ENCODE assay signal across 9 cellular contexts in genomic region chr6:111777357-111777756, GRCh38.
DNase-seq lines count a peak whose midpoint lies in the region; ATAC-seq and TF ChIP-seq lines count a peak whose summit lies in the region.
"Had no signal": no experiment of that assay in that cellular context is flagged by ENCODE, and none has a peak within 500 bp of the region (broad histone marks: within the 10 kb centered on the region; RNA-seq: fewer than 3 reads in every experiment).

No MANE protein-coding gene starts in this region.

- peaks cover 30% of the 10 kb centered on the region for H3K4me1 ChIP-seq in endodermal cell (ENCODE audit: control insufficient read depth, insufficient read depth, low read length)
- H3K4me1 ChIP-seq in subcutaneous abdominal adipose tissue (ENCODE audit: control insufficient read depth in 5 of 5, insufficient read depth in 5 of 5, low read length in 5 of 5): peaks cover 0 to 35% (median 22%) of the 10 kb centered on the region in 5 donors
- H3K4me1 ChIP-seq: prostate gland had no signal

- H3K27me3 ChIP-seq in endodermal cell (ENCODE audit: control insufficient read depth, insufficient read depth, low read length, poor library complexity, severe bottlenecking) (no peaks in the 10 kb centered on the region), subcutaneous abdominal adipose tissue (ENCODE audit: control insufficient read depth in 5 of 5, insufficient read depth in 4 of 5, low read length in 5 of 5) (no peaks in the 10 kb centered on the region), MG63 (no peaks in the 10 kb centered on the region)

- peak; percentile 46 for ATAC-seq in activated CD8-positive, alpha-beta memory T cell treated with anti-CD3 and anti-CD28 coated beads, Interleukin-2, amount 10 ng/mL, durations not matched to agents 7 days and 5 days
- ATAC-seq in GM21360 (IDR thresholded peaks at IDR 0.05; ENCODE audit: unreplicated experiment): no peak

- H3K4me3 Mint-ChIP-seq in activated CD8-positive, alpha-beta memory T cell treated with anti-CD3 and anti-CD28 coated beads, Interleukin-2, amount 10 ng/mL, durations not matched to agents 7 days and 5 days: peak overlapping the region; percentile 69
- H3K4me3 Mint-ChIP-seq in endodermal cell: no peak overlapping the region

- no peak overlapping the region for H3K27ac ChIP-seq in endodermal cell (ENCODE audit: low read depth, low read length)
- peak overlapping the region; percentile 47 for H3K27ac ChIP-seq in subcutaneous abdominal adipose tissue (ENCODE audit: low read depth, low read length)
- H3K27ac ChIP-seq: prostate gland had no signal

- peaks cover 87% of the 10 kb centered on the region for H3K4me1 Mint-ChIP-seq in activated CD8-positive, alpha-beta memory T cell treated with anti-CD3 and anti-CD28 coated beads, Interleukin-2, amount 10 ng/mL, durations not matched to agents 7 days and 5 days
- H3K4me1 Mint-ChIP-seq in endodermal cell: peaks cover 49% of the 10 kb centered on the region

- no peaks in the 10 kb centered on the region for H3K27me3 Mint-ChIP-seq in activated CD8-positive, alpha-beta memory T cell treated with anti-CD3 and anti-CD28 coated beads, Interleukin-2, amount 10 ng/mL, durations not matched to agents 7 days and 5 days
- no peaks in the 10 kb centered on the region for H3K27me3 Mint-ChIP-seq in endodermal cell (ENCODE audit: insufficient read depth)

- H3K27ac Mint-ChIP-seq in activated CD8-positive, alpha-beta memory T cell treated with anti-CD3 and anti-CD28 coated beads, Interleukin-2, amount 10 ng/mL, durations not matched to agents 7 days and 5 days: peak overlapping the region; percentile 89
- no peak overlapping the region for H3K27ac Mint-ChIP-seq in endodermal cell

- 80 to 98% methylated on average over 6 of the region's 6 CpGs for WGBS in endodermal cell (ENCODE audit: insufficient coverage in 1 of 2, insufficient read length in 1 of 2), 2 experiments

- H3K9ac ChIP-seq in endodermal cell (ENCODE audit: extremely low read depth, low read length, poor library complexity, severe bottlenecking) (no peak overlapping the region), subcutaneous abdominal adipose tissue (ENCODE audit: low read length in 5 of 5) (peak overlapping the region in 1 of 5 donors; percentile 6)

- no peaks in the 10 kb centered on the region for H3K9me3 Mint-ChIP-seq in activated CD8-positive, alpha-beta memory T cell treated with anti-CD3 and anti-CD28 coated beads, Interleukin-2, amount 10 ng/mL, durations not matched to agents 7 days and 5 days (ENCODE audit: low read depth)
- H3K9me3 Mint-ChIP-seq in endodermal cell: no peaks in the 10 kb centered on the region

- peak; percentile 70 for DNase-seq in activated CD8-positive, alpha-beta memory T cell treated with anti-CD3 and anti-CD28 coated beads, Interleukin-2, amount 10 ng/mL, durations not matched to agents 7 days and 5 days
- DNase-seq in activated CD8-positive, alpha-beta memory T cell treated with anti-CD3 and anti-CD28 coated beads for 24 hours: no peak
- DNase-seq in NCI-H82 treated with DMSO at 0.1 percent for 48 hours (lab: John Stamatoyannopoulos, UW; ENCODE audit: unreplicated experiment) (peak; percentile 42), endodermal cell (no peak), NOMO-1 treated with dmso at 0.1 percent for 144 hours (lab: John Stamatoyannopoulos, UW; ENCODE audit: unreplicated experiment) (no peak), MG63 (no peak)

- no peaks in the 10 kb centered on the region for H3K36me3 ChIP-seq in endodermal cell (ENCODE audit: control insufficient read depth, insufficient read depth, low read length)
- peaks cover 0 to 5% (median 0%) of the 10 kb centered on the region in 5 donors for H3K36me3 ChIP-seq in subcutaneous abdominal adipose tissue (ENCODE audit: control insufficient read depth in 5 of 5, insufficient read depth in 5 of 5, low read length in 5 of 5)
- peaks cover 3% of the 10 kb centered on the region; the same call in 1 of the 2 replicates for H3K36me3 ChIP-seq in MG63
- H3K36me3 ChIP-seq: prostate gland had no signal

- H3K9me3 ChIP-seq in endodermal cell (ENCODE audit: control insufficient read depth, low read length): no peaks in the 10 kb centered on the region
- no peaks in the 10 kb centered on the region for H3K9me3 ChIP-seq in subcutaneous abdominal adipose tissue (ENCODE audit: control insufficient read depth in 5 of 5, low read length in 5 of 5)
- H3K9me3 ChIP-seq in MG63: no peaks in the 10 kb centered on the region
- H3K9me3 ChIP-seq: prostate gland had no signal

- TF ChIP-seq CTCF in endodermal cell (conservative IDR thresholded peaks at IDR 0.05): peak; percentile 56

- peaks cover 30% of the 10 kb centered on the region for H3K36me3 Mint-ChIP-seq in activated CD8-positive, alpha-beta memory T cell treated with anti-CD3 and anti-CD28 coated beads, Interleukin-2, amount 10 ng/mL, durations not matched to agents 7 days and 5 days
- no peaks in the 10 kb centered on the region for H3K36me3 Mint-ChIP-seq in endodermal cell (ENCODE audit: low read depth)

- CTCF ChIA-PET in activated CD8-positive, alpha-beta memory T cell treated with anti-CD3 and anti-CD28 coated beads, Interleukin-2, amount 10 ng/mL, durations not matched to agents 7 days and 5 days (lab: Charles Lee): interaction anchor here (0.8 to 6.4 kb wide), 21 partner anchors 10 to 266 kb away, joined by 3 to 52 read pairs (median 7); no protein-coding TSS in a partner anchor

- H3K4me3 ChIP-seq in endodermal cell (ENCODE audit: low read length): no peak overlapping the region
- no peak overlapping the region for H3K4me3 ChIP-seq in subcutaneous abdominal adipose tissue (ENCODE audit: low read depth in 1 of 5, low read length in 5 of 5)
- H3K4me3 ChIP-seq in MG63: no peak overlapping the region
- H3K4me3 ChIP-seq: prostate gland had no signal

Comparison
In these comparisons a context has a peak if more than half of its experiments do, and no peak if none do; other contexts are left out.
1. DNase-seq: peak in activated CD8-positive, alpha-beta memory T cell treated with anti-CD3 and anti-CD28 coated beads, Interleukin-2, amount 10 ng/mL, durations not matched to agents 7 days and 5 days (single experiment) and NCI-H82 treated with DMSO at 0.1 percent for 48 hours (single experiment); none in activated CD8-positive, alpha-beta memory T cell treated with anti-CD3 and anti-CD28 coated beads for 24 hours (single experiment), endodermal cell (single experiment), NOMO-1 treated with dmso at 0.1 percent for 144 hours (single experiment) and MG63 (single experiment).